ENCODE assay signal across 9 cellular contexts in the genomic region with DNA sequence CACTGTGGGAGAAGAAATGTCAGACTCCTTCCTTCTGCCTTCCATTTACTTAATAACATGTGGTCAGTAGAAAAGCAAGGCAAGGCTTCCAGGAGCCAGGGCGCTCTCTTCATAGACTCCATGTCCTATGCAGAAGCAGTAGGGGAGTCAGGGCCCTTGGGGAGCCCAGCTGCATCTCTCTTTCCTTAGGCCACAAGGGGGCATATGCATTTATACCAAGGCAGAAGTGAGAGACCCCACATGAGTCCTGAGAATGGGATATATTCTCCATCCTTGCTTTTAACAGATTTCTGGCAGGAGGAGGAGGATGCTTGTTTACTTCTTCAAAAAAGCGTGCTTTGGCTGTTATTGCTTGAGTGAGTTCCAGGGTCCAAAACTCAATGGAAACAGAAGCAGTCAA.
DNase-seq lines count a peak whose midpoint lies in the region; ATAC-seq and TF ChIP-seq lines count a peak whose summit lies in the region.
"Had no signal": no experiment of that assay in that cellular context is flagged by ENCODE, and none has a peak within 500 bp of the region (broad histone marks: within the 10 kb centered on the region; RNA-seq: fewer than 3 reads in every experiment).

No MANE protein-coding gene starts in this region.

- H3K4me1 ChIP-seq in Peyer's patch: no peaks in the 10 kb centered on the region
- no peaks in the 10 kb centered on the region for H3K4me1 ChIP-seq in colonic mucosa

- TF ChIP-seq POLR2A in Peyer's patch (IDR thresholded peaks at IDR 0.05): no peak

- DNase-seq in EL (peak; percentile 38), Peyer's patch (peak in 2 of 3 donors; percentile 35 to 62), colonic mucosa (no peak), midbrain (lab: John Stamatoyannopoulos, UW) (peak; percentile 33), NCI-H2029 (lab: John Stamatoyannopoulos, UW) (no peak), COR-L47 (lab: John Stamatoyannopoulos, UW) (no peak)

- H3K36me3 ChIP-seq in Peyer's patch (no peaks in the 10 kb centered on the region), colonic mucosa (no peaks in the 10 kb centered on the region)

- ATAC-seq in GM21529 (IDR thresholded peaks at IDR 0.05; ENCODE audit: unreplicated experiment) (peak; percentile 75), HG03045 (IDR thresholded peaks at IDR 0.05; ENCODE audit: unreplicated experiment) (no peak)

- H3K9ac ChIP-seq in colonic mucosa (ENCODE audit: low read depth in 2 of 2, low read length in 2 of 2): no peak overlapping the region

- intact Hi-C loops in colonic mucosa (cut with DNase I): no loop called here

- no peaks in the 10 kb centered on the region for H3K27me3 ChIP-seq in Peyer's patch
- H3K27me3 ChIP-seq in colonic mucosa: no peaks in the 10 kb centered on the region

- H3K9me3 ChIP-seq in Peyer's patch (no peaks in the 10 kb centered on the region), colonic mucosa (no peaks in the 10 kb centered on the region)

- H3K4me3 ChIP-seq in Peyer's patch: no peak overlapping the region
- no peak overlapping the region for H3K4me3 ChIP-seq in colonic mucosa
- H3K4me3 ChIP-seq: SK-N-MC had no signal

- H3K27ac ChIP-seq in Peyer's patch (no peak overlapping the region), colonic mucosa (no peak overlapping the region)
- H3K27ac ChIP-seq: SK-N-MC had no signal

- peak; percentile 20 to 47 (median 40) for TF ChIP-seq CTCF in Peyer's patch (IDR thresholded peaks at IDR 0.05)
- peak; percentile 29 for TF ChIP-seq CTCF in colonic mucosa (IDR thresholded peaks at IDR 0.05)

Comparison
In these comparisons a context has a peak if more than half of its experiments do, and no peak if none do; other contexts are left out.
1. DNase-seq: peak in EL (single experiment), Peyer's patch (2 of 3) and midbrain (single experiment); none in colonic mucosa (single experiment), NCI-H2029 (single experiment) and COR-L47 (single experiment).